Comparison of ENCODE assay signal across 30 cellular contexts in genomic region chr3:111947179-111947727, GRCh38. TPM values are rescaled to one million over a fixed set of nuclear protein-coding genes. Genes with fewer than 3 reads are reported as not detected.
DNase-seq lines count a peak whose midpoint lies in the region; ATAC-seq and TF ChIP-seq lines count a peak whose summit lies in the region.
"Had no signal": no experiment of that assay in that cellular context is flagged by ENCODE, and none has a peak within 500 bp of the region (broad histone marks: within the 10 kb centered on the region; RNA-seq: fewer than 3 reads in every experiment).

No MANE protein-coding gene starts in this region.

- intact Hi-C loops in left lung (cut with DNase I), result no loop called here
- intact Hi-C loops in Calu3 (cut with micrococcal nuclease; ENCODE audit: unreplicated experiment), result no loop called here

- H3K4me3 Mint-ChIP-seq in Calu3 (ENCODE audit: low read depth, unreplicated experiment), result no peak overlapping the region
- H3K4me3 Mint-ChIP-seq in stimulated activated naive CD8-positive, alpha-beta T cell treated with anti-CD3 and anti-CD28 coated beads, Interleukin-15, amount 100 ng/mL, for 72 hours, result no peak overlapping the region
- H3K4me3 Mint-ChIP-seq: activated CD4-positive, alpha-beta memory T cell treated with anti-CD3 and anti-CD28 coated beads for 36 hours; activated naive CD4-positive, alpha-beta T cell treated with anti-CD3 and anti-CD28 coated beads for 36 hours; brain; CD4-positive, alpha-beta memory T cell; mesothelial cell of epicardium; neural crest cell; stimulated activated memory B cell treated with anti-CD40 and anti-IgM and Interleukin-4, amounts not matched to agents 10 μg/mL and 1 μg/mL and 100 μg/mL, for 72 hours; T-helper 2 cell treated with Interferon-gamma antibody and Interleukin-4, amounts not matched to agents 5 μg/mL and 100 μg/mL, for 36 hours; WTC11 had no signal

- H3K4me3 ChIP-seq in AG10803 (ENCODE audit: low read length) (no peak overlapping the region), left lung (no peak overlapping the region)
- H3K4me3 ChIP-seq: dorsolateral prefrontal cortex, HAP-1, tibial nerve had no signal

- no peaks in the 10 kb centered on the region for H3K4me1 ChIP-seq in left lung
- H3K4me1 ChIP-seq: HAP-1, tibial nerve had no signal

- CTCF ChIA-PET in Calu3 (lab: Charles Lee), result no interaction called here

- no peaks in the 10 kb centered on the region for H3K36me3 ChIP-seq in left lung
- H3K36me3 ChIP-seq: HAP-1 had no signal

- H3K36me3 Mint-ChIP-seq in Calu3 (ENCODE audit: insufficient read depth, unreplicated experiment), result no peaks in the 10 kb centered on the region
- H3K36me3 Mint-ChIP-seq: activated CD4-positive, alpha-beta memory T cell treated with anti-CD3 and anti-CD28 coated beads for 36 hours; brain had no signal

- H3K27me3 Mint-ChIP-seq in Calu3 (ENCODE audit: unreplicated experiment), result no peaks in the 10 kb centered on the region
- H3K27me3 Mint-ChIP-seq in stimulated activated naive CD8-positive, alpha-beta T cell treated with anti-CD3 and anti-CD28 coated beads, Interleukin-15, amount 100 ng/mL, for 72 hours, result no peaks in the 10 kb centered on the region
- H3K27me3 Mint-ChIP-seq: activated CD4-positive, alpha-beta memory T cell treated with anti-CD3 and anti-CD28 coated beads for 36 hours had no signal

- no peak overlapping the region for H3K27ac Mint-ChIP-seq in Calu3 (ENCODE audit: unreplicated experiment)
- H3K27ac Mint-ChIP-seq in stimulated activated naive CD8-positive, alpha-beta T cell treated with anti-CD3 and anti-CD28 coated beads, Interleukin-15, amount 100 ng/mL, for 72 hours, result no peak overlapping the region
- H3K27ac Mint-ChIP-seq: activated CD4-positive, alpha-beta memory T cell treated with anti-CD3 and anti-CD28 coated beads for 36 hours; activated naive CD4-positive, alpha-beta T cell treated with anti-CD3 and anti-CD28 coated beads for 36 hours; brain; CD4-positive, alpha-beta memory T cell; mesothelial cell of epicardium; stimulated activated memory B cell treated with anti-CD40 and anti-IgM and Interleukin-4, amounts not matched to agents 10 μg/mL and 1 μg/mL and 100 μg/mL, for 72 hours; T-helper 2 cell treated with Interferon-gamma antibody and Interleukin-4, amounts not matched to agents 5 μg/mL and 100 μg/mL, for 36 hours; WTC11 had no signal

- H3K4me1 Mint-ChIP-seq in Calu3 (ENCODE audit: low read depth, unreplicated experiment), result peaks cover 9% of the 10 kb centered on the region
- H3K4me1 Mint-ChIP-seq in stimulated activated naive CD8-positive, alpha-beta T cell treated with anti-CD3 and anti-CD28 coated beads, Interleukin-15, amount 100 ng/mL, for 72 hours, result no peaks in the 10 kb centered on the region
- H3K4me1 Mint-ChIP-seq: CD4-positive, alpha-beta memory T cell; stimulated activated memory B cell treated with anti-CD40 and anti-IgM and Interleukin-4, amounts not matched to agents 10 μg/mL and 1 μg/mL and 100 μg/mL, for 72 hours; WTC11 had no signal

- no peaks in the 10 kb centered on the region for H3K9me3 Mint-ChIP-seq in Calu3 (ENCODE audit: low read depth, unreplicated experiment)
- no peaks in the 10 kb centered on the region for H3K9me3 Mint-ChIP-seq in stimulated activated naive CD8-positive, alpha-beta T cell treated with anti-CD3 and anti-CD28 coated beads, Interleukin-15, amount 100 ng/mL, for 72 hours
- H3K9me3 Mint-ChIP-seq: activated CD4-positive, alpha-beta memory T cell treated with anti-CD3 and anti-CD28 coated beads for 36 hours; activated naive CD4-positive, alpha-beta T cell treated with anti-CD3 and anti-CD28 coated beads for 36 hours; brain; CD4-positive, alpha-beta memory T cell; mesothelial cell of epicardium; neural crest cell; stimulated activated memory B cell treated with anti-CD40 and anti-IgM and Interleukin-4, amounts not matched to agents 10 μg/mL and 1 μg/mL and 100 μg/mL, for 72 hours; T-helper 2 cell treated with Interferon-gamma antibody and Interleukin-4, amounts not matched to agents 5 μg/mL and 100 μg/mL, for 36 hours; WTC11 had no signal

- no peak for TF ChIP-seq CTCF in AG10803 (conservative IDR thresholded peaks at IDR 0.05; ENCODE audit: low read length)
- TF ChIP-seq CTCF in left lung (IDR thresholded peaks at IDR 0.05), result no peak
- TF ChIP-seq CTCF in Calu3 (IDR thresholded peaks at IDR 0.05; ENCODE audit: unreplicated experiment), result no peak

- H3K27ac ChIP-seq in left lung, result no peak overlapping the region
- H3K27ac ChIP-seq: dorsolateral prefrontal cortex had no signal

- peak; percentile 80 for DNase-seq in AG10803 (ENCODE audit: low read depth)
- DNase-seq in M059J (ENCODE audit: low read depth), result peak; percentile 78
- peak; percentile 92 for DNase-seq in dermis blood vessel endothelial cell
- DNase-seq in left lung, result no peak
- DNase-seq in NOMO-1 (lab: John Stamatoyannopoulos, UW; ENCODE audit: unreplicated experiment in 2 of 2), result no peak
- DNase-seq in Calu3, result no peak
- no peak for DNase-seq in stimulated activated naive CD8-positive, alpha-beta T cell treated with anti-CD3 and anti-CD28 coated beads, Interleukin-15, amount 100 ng/mL, for 72 hours
- DNase-seq: ACHN; activated CD4-positive, alpha-beta memory T cell treated with anti-CD3 and anti-CD28 coated beads for 36 hours; activated naive CD4-positive, alpha-beta T cell treated with anti-CD3 and anti-CD28 coated beads for 36 hours; activated T-cell treated with anti-CD3 and anti-CD28 coated beads, Interleukin-2, amount 50 U/mL, for 1 hour; CD4-positive, alpha-beta memory T cell; DMS79; dorsolateral prefrontal cortex; hippocampal formation; KG1; NCI-H1092; NCI-H2107; NCI-H526 treated with DMSO at 0.1 percent for 48 hours had no signal

- ATAC-seq in left lung (peak; percentile 72), HG03520 (IDR thresholded peaks at IDR 0.05; ENCODE audit: unreplicated experiment) (no peak)
- no peak for ATAC-seq in stimulated activated naive CD8-positive, alpha-beta T cell treated with anti-CD3 and anti-CD28 coated beads, Interleukin-15, amount 100 ng/mL, for 72 hours
- ATAC-seq: esophagus mucosa; stimulated activated memory B cell treated with anti-CD40 and anti-IgM and Interleukin-4, amounts not matched to agents 10 μg/mL and 1 μg/mL and 100 μg/mL, for 72 hours; WTC11 had no signal

- no peaks in the 10 kb centered on the region for H3K27me3 ChIP-seq in left lung
- H3K27me3 ChIP-seq: tibial nerve had no signal

- BruUV-seq in Calu3 (replicated peaks; lab: Mats Ljungman, UMichigan), result no TSS peak

- no peaks in the 10 kb centered on the region for H3K9me3 ChIP-seq in left lung
- H3K9me3 ChIP-seq: HAP-1, tibial nerve had no signal

RNA-seq across cellular contexts. Expression of gene ABHD10, which starts 31.6 kb away (rescaled TPM):
- total RNA-seq in M059J (2014; rRNA removed; shearing (Covaris generic)), result 43.9 and 71.9 TPM in 2 replicates
- total RNA-seq in dermis blood vessel endothelial cell (26.2 and 45.9 TPM in 2 replicates), left lung (10 to 100 TPM; 22.7 to 27.3 TPM), Calu3 (2022) (23.7 and 26.4 TPM in 2 replicates)

RNA-seq across cellular contexts. Expression of gene TAGLN3, which starts 51.5 kb away (rescaled TPM):
- 1.6 and 3.2 TPM in 2 replicates for total RNA-seq in M059J (2014; rRNA removed; shearing (Covaris generic))
- total RNA-seq in dermis blood vessel endothelial cell (0.19 and 0.85 TPM in 2 replicates), left lung (under 1 TPM in 1 of 2 donors, not detected in 1; 0.50 TPM), Calu3 (2022) (not detected in 2 replicates)
- total RNA-seq: CD4-positive, alpha-beta memory T cell; esophagus mucosa; OCI-LY7 had no signal

Comparison
In these comparisons a context has a peak if more than half of its experiments do, and no peak if none do; other contexts are left out.
1. DNase-seq: peak in AG10803 (single experiment), M059J (single experiment) and dermis blood vessel endothelial cell (single experiment); none in left lung (0 of 2), NOMO-1 (0 of 2), Calu3 (single experiment) and stimulated activated naive CD8-positive, alpha-beta T cell treated with anti-CD3 and anti-CD28 coated beads, Interleukin-15, amount 100 ng/mL, for 72 hours (0 of 2).